40 cellular contexts compared by ENCODE assay signal in genomic region chr22:39579909-39580571, GRCh38. TPM values are rescaled to one million over a fixed set of nuclear protein-coding genes. Genes with fewer than 3 reads are reported as not detected.
"Had no signal": no experiment of that assay in that cellular context is flagged by ENCODE, and none has a peak within 500 bp of the region (broad histone marks: within the 10 kb centered on the region; RNA-seq: fewer than 3 reads in every experiment).

No MANE protein-coding gene starts in this region.

- H3K4me1 Mint-ChIP-seq: activated CD4-positive, alpha-beta memory T cell treated with anti-CD3 and anti-CD28 coated beads, Interleukin-2, amount 10 ng/mL, durations not matched to agents 7 days and 5 days; activated CD8-positive, alpha-beta memory T cell treated with anti-CD3 and anti-CD28 coated beads, Interleukin-2, amount 10 ng/mL, durations not matched to agents 7 days and 5 days; activated naive CD4-positive, alpha-beta T cell treated with anti-CD3 and anti-CD28 coated beads, Interleukin-2, amount 10 ng/mL, durations not matched to agents 7 days and 5 days; activated naive CD8-positive, alpha-beta T cell treated with anti-CD3 and anti-CD28 coated beads, Interleukin-2, amount 50 U/mL, for 24 hours had no signal

- H3K36me3 Mint-ChIP-seq: activated naive CD4-positive, alpha-beta T cell treated with anti-CD3 and anti-CD28 coated beads, Interleukin-2, amount 10 ng/mL, durations not matched to agents 7 days and 5 days; brain; T-cell had no signal

- H3K27ac Mint-ChIP-seq: activated CD4-positive, alpha-beta memory T cell treated with anti-CD3 and anti-CD28 coated beads, Interleukin-2, amount 10 ng/mL, durations not matched to agents 7 days and 5 days; activated CD8-positive, alpha-beta memory T cell treated with anti-CD3 and anti-CD28 coated beads, Interleukin-2, amount 10 ng/mL, durations not matched to agents 7 days and 5 days; activated naive CD4-positive, alpha-beta T cell treated with anti-CD3 and anti-CD28 coated beads, Interleukin-2, amount 10 ng/mL, durations not matched to agents 7 days and 5 days; activated naive CD8-positive, alpha-beta T cell; activated naive CD8-positive, alpha-beta T cell treated with anti-CD3 and anti-CD28 coated beads, Interleukin-2, amount 50 U/mL, for 24 hours; T-helper 17 cell had no signal

- H3K4me2 ChIP-seq: PC-9 had no signal

- H2AFZ ChIP-seq: PC-9 had no signal

- H3K36me3 ChIP-seq: MG63 had no signal

- FAIRE-seq: bronchial epithelial cell, RCC 7860 had no signal

- DNase-seq: activated CD4-positive, alpha-beta memory T cell treated with anti-CD3 and anti-CD28 coated beads, Interleukin-2, amount 10 ng/mL, durations not matched to agents 7 days and 5 days; activated CD4-positive, alpha-beta T cell treated with anti-CD3 and anti-CD28 coated beads for 1 hour; activated CD4-positive, alpha-beta T cell treated with anti-CD3 and anti-CD28 coated beads for 48 hours; activated CD4-positive, CD25-positive, alpha-beta regulatory T cell; activated CD8-positive, alpha-beta memory T cell treated with anti-CD3 and anti-CD28 coated beads for 24 hours; activated CD8-positive, alpha-beta memory T cell treated with anti-CD3 and anti-CD28 coated beads, Interleukin-2, amount 10 ng/mL, durations not matched to agents 7 days and 5 days; activated CD8-positive, alpha-beta memory T cell treated with anti-CD3 and anti-CD28 coated beads, Interleukin-2, amount 50 U/mL, for 48 hours; activated effector memory CD4-positive, alpha-beta T cell treated with Interleukin-2 at 50 U/mL for 16 hours; activated naive CD4-positive, alpha-beta T cell treated with anti-CD3 and anti-CD28 coated beads, Interleukin-2, amount 10 ng/mL, durations not matched to agents 7 days and 5 days; activated naive CD8-positive, alpha-beta T cell treated with anti-CD3 and anti-CD28 coated beads, Interleukin-2, amount 50 U/mL, for 24 hours; activated T-cell treated with anti-CD3 and anti-CD28 coated beads, Interleukin-2, amount 50 U/mL, for 48 hours; anterior cingulate cortex; caudate nucleus; Kasumi-1; KG1; MG63; NCI-H1048; NCI-H1105 treated with DMSO at 0.1 percent for 48 hours; NCI-H1436; NCI-H1694; NCI-H1930; NCI-H2081 treated with DMSO at 0.1 percent for 48 hours; NCI-H226; NCI-H446 treated with DMSO at 0.1 percent for 48 hours; NCI-H524; NCI-H69; NK-92 treated with Interleukin-12 subunit alpha and Interleukin-12 subunit beta, amount 100 ng/mL, for 24 hours; PC-9; SIG-M5; T-cell; T-helper 17 cell; T-helper 9 cell had no signal

- H3K4me3 ChIP-seq: MG63, PC-9 had no signal

- H3K9me3 ChIP-seq: MG63 had no signal

- H3K27ac ChIP-seq: PC-9, RWPE1, VCaP had no signal

- H3K4me3 Mint-ChIP-seq: activated CD4-positive, alpha-beta memory T cell treated with anti-CD3 and anti-CD28 coated beads, Interleukin-2, amount 10 ng/mL, durations not matched to agents 7 days and 5 days; activated CD8-positive, alpha-beta memory T cell treated with anti-CD3 and anti-CD28 coated beads, Interleukin-2, amount 10 ng/mL, durations not matched to agents 7 days and 5 days; activated naive CD4-positive, alpha-beta T cell treated with anti-CD3 and anti-CD28 coated beads, Interleukin-2, amount 10 ng/mL, durations not matched to agents 7 days and 5 days; activated naive CD8-positive, alpha-beta T cell; activated naive CD8-positive, alpha-beta T cell treated with anti-CD3 and anti-CD28 coated beads, Interleukin-2, amount 50 U/mL, for 24 hours; brain; T-cell; T-helper 17 cell had no signal

- H3K9me3 Mint-ChIP-seq: activated CD4-positive, alpha-beta memory T cell treated with anti-CD3 and anti-CD28 coated beads, Interleukin-2, amount 10 ng/mL, durations not matched to agents 7 days and 5 days had no signal

- H3K27me3 ChIP-seq: MG63 had no signal

RNA-seq across cellular contexts. Expression of gene CACNA1I, which starts 9.5 kb away (rescaled TPM):
- total RNA-seq: bronchial epithelial cell, Right ventricle myocardium inferior, SK-MEL-5 had no signal
